ENCODE assay signal across 10 cellular contexts in the genomic region with DNA sequence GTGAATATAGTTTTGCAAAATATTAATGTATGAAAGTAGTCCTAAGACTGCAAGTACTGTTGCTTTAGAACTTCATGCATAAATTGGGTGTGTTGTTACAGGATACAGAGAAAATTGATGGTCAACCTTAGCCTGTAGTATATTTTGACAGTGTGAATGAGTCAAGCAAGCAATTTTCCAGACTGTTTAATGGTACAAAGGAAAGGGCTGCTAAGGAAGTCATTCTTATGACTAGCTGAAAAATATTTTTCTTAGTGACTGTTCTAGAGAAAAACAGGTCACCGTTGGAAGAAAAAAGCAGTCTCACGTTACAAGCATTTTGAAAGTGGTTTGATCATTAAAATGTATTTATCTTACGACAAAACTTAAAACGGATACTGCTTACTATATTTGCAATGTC. TPM values are rescaled to one million over a fixed set of nuclear protein-coding genes. Genes with fewer than 3 reads are reported as not detected.
A peak's percentile ranks its signal among the peaks of the same experiment; 100 is the strongest.
DNase-seq lines count a peak whose midpoint lies in the region; ATAC-seq and TF ChIP-seq lines count a peak whose summit lies in the region.
"Had no signal": no experiment of that assay in that cellular context is flagged by ENCODE, and none has a peak within 500 bp of the region (broad histone marks: within the 10 kb centered on the region; RNA-seq: fewer than 3 reads in every experiment).

No MANE protein-coding gene starts in this region.

- no peak for TF ChIP-seq EP300 in transverse colon (IDR thresholded peaks at IDR 0.05; ENCODE audit: low read depth)

- H3K79me2 ChIP-seq in GM23338 (replicated peaks; ENCODE audit: insufficient read depth) = peaks cover 60% of the 10 kb centered on the region

- DNase-seq in heart left ventricle = no peak
- no peak for DNase-seq in left ventricle myocardium superior
- no peak for DNase-seq in ascending aorta (ENCODE audit: low spot score in 2 of 2)
- DNase-seq in iris pigment epithelial cell (ENCODE audit: low read depth) = peak; percentile 77
- no peak for DNase-seq in transverse colon
- no peak for DNase-seq in GM23338 (ENCODE audit: low spot score)
- no peak for DNase-seq in NCI-H82 treated with DMSO at 0.1 percent for 48 hours (lab: John Stamatoyannopoulos, UW; ENCODE audit: unreplicated experiment)
- DNase-seq in stimulated activated naive CD4-positive, alpha-beta T cell treated with Interleukin-2 at 50 U/mL for 16 hours (lab: John Stamatoyannopoulos, UW) = no peak
- DNase-seq: BE2C, NCI-H1694 had no signal

- H3K4me1 Mint-ChIP-seq in GM23338 = peaks cover 31% of the 10 kb centered on the region

- peak overlapping the region in 11 of 12 donors; percentile 8 to 78 (median 35) for H3K27ac ChIP-seq in heart left ventricle
- H3K27ac ChIP-seq in ascending aorta = peak overlapping the region; percentile 78 to 81
- peak overlapping the region; percentile 37 to 69 (median 59) for H3K27ac ChIP-seq in transverse colon
- no peak overlapping the region for H3K27ac ChIP-seq in GM23338 (ENCODE audit: low read depth)

- H3K4me3 ChIP-seq in heart left ventricle (no peak overlapping the region), ascending aorta (peak overlapping the region; percentile 8 to 28), transverse colon (no peak overlapping the region), GM23338 (no peak overlapping the region)

- no peaks in the 10 kb centered on the region for H3K36me3 ChIP-seq in heart left ventricle
- no peaks in the 10 kb centered on the region for H3K36me3 ChIP-seq in ascending aorta
- no peaks in the 10 kb centered on the region for H3K36me3 ChIP-seq in transverse colon
- H3K36me3 ChIP-seq in GM23338 (ENCODE audit: insufficient read depth) = no peaks in the 10 kb centered on the region
- H3K36me3 ChIP-seq: BE2C had no signal

- ATAC-seq in heart left ventricle = peak in 2 of 4 donors; percentile 28 to 52
- no peak for ATAC-seq in left ventricle myocardium superior
- no peak for ATAC-seq in GM23338

- no peaks in the 10 kb centered on the region for H3K9me3 Mint-ChIP-seq in GM23338

- in situ Hi-C loops in transverse colon (cut with MboI; ENCODE audit: low pct_ligation_motif_present in 1 of 4, low pct_unique_long_range_greater_than_20kb in 1 of 4, low sequenced_read_pairs in 3 of 4) = no loop called here

- no peak overlapping the region for H3K4me2 ChIP-seq in GM23338

- H2AFZ ChIP-seq in GM23338 = no peak overlapping the region

- no peaks in the 10 kb centered on the region for H3K27me3 Mint-ChIP-seq in GM23338 (ENCODE audit: insufficient read depth, low read depth, poor library complexity)

- H3K4me1 ChIP-seq in heart left ventricle (peaks cover 9 to 98% (median 77%) of the 10 kb centered on the region in 12 donors), ascending aorta (peaks cover 10 to 80% of the 10 kb centered on the region in 2 donors), transverse colon (peaks cover 22 to 80% (median 44%) of the 10 kb centered on the region in 4 donors), GM23338 (ENCODE audit: insufficient read depth) (peaks cover 28% of the 10 kb centered on the region)

- WGBS in heart left ventricle, 4 donors = 31 to 58% (median 47%) methylated on average over 4 of the region's 4 CpGs
- WGBS in transverse colon (ENCODE audit: low coverage in 1 of 2), 2 donors = 61 to 64% methylated on average over 4 of the region's 4 CpGs

- H3K36me3 Mint-ChIP-seq in GM23338 (ENCODE audit: low read depth) = no peaks in the 10 kb centered on the region

- H3K27me3 ChIP-seq in heart left ventricle (no peaks in the 10 kb centered on the region), ascending aorta (no peaks in the 10 kb centered on the region), transverse colon (no peaks in the 10 kb centered on the region), GM23338 (ENCODE audit: insufficient read depth) (no peaks in the 10 kb centered on the region)
- H3K27me3 ChIP-seq: BE2C had no signal

- no peaks in the 10 kb centered on the region; the same call in 1 of the 2 replicates for H4K20me1 ChIP-seq in GM23338 (replicated peaks; ENCODE audit: insufficient read depth)

- H3K4me3 Mint-ChIP-seq in GM23338 = no peak overlapping the region

- no peaks in the 10 kb centered on the region for H3F3A ChIP-seq in GM23338 (replicated peaks; ENCODE audit: low read depth)

- intact Hi-C loops in heart left ventricle (cut with DNase I) (no loop called here), left ventricle myocardium superior (cut with micrococcal nuclease) (no loop called here), ascending aorta (cut with DNase I) (no loop called here), transverse colon (cut with DNase I; ENCODE audit: low total_unique reads) (no loop called here)

- H3K9me3 ChIP-seq in heart left ventricle = no peaks in the 10 kb centered on the region
- H3K9me3 ChIP-seq in ascending aorta = no peaks in the 10 kb centered on the region
- H3K9me3 ChIP-seq in transverse colon = no peaks in the 10 kb centered on the region
- H3K9me3 ChIP-seq: BE2C had no signal

- no peaks in the 10 kb centered on the region for H3K9me2 ChIP-seq in GM23338 (ENCODE audit: insufficient read depth)

- TF ChIP-seq CTCF in heart left ventricle (IDR thresholded peaks at IDR 0.05) (no peak), ascending aorta (IDR thresholded peaks at IDR 0.05) (no peak), transverse colon (IDR thresholded peaks at IDR 0.05) (no peak), GM23338 (conservative IDR thresholded peaks at IDR 0.05; ENCODE audit: low read depth in 2 of 2) (no peak)

- TF ChIP-seq POLR2A in heart left ventricle (IDR thresholded peaks at IDR 0.05) (no peak), transverse colon (IDR thresholded peaks at IDR 0.05) (no peak)

- no peak overlapping the region for H3K27ac Mint-ChIP-seq in GM23338

TF ChIP-seq in GM23338, 12 proteins besides CTCF, POLR2A, EP300 and RAD21 (continues in another document):
- TF ChIP-seq JUNB (IDR thresholded peaks at IDR 0.05; ENCODE audit: unreplicated experiment) (no peak), STAT1 (IDR thresholded peaks at IDR 0.05; ENCODE audit: unreplicated experiment) (no peak), CREB1 (CRISPR knock-in tag; IDR thresholded peaks at IDR 0.05; ENCODE audit: low read depth) (no peak), EZH2phosphoT487 (IDR thresholded peaks at IDR 0.05; ENCODE audit: unreplicated experiment) (no peak), ZNF114 (CRISPR knock-in tag; IDR thresholded peaks at IDR 0.05) (no peak), NANOG (IDR thresholded peaks at IDR 0.05; ENCODE audit: borderline replicate concordance) (no peak), POLR2AphosphoS5 (IDR thresholded peaks at IDR 0.05; ENCODE audit: low read depth) (no peak), EZH2 (IDR thresholded peaks at IDR 0.05; ENCODE audit: low read depth, unreplicated experiment) (no peak), ZNF331 (CRISPR knock-in tag; IDR thresholded peaks at IDR 0.05; ENCODE audit: low read depth) (no peak)
- TF ChIP-seq, protein P1, sequence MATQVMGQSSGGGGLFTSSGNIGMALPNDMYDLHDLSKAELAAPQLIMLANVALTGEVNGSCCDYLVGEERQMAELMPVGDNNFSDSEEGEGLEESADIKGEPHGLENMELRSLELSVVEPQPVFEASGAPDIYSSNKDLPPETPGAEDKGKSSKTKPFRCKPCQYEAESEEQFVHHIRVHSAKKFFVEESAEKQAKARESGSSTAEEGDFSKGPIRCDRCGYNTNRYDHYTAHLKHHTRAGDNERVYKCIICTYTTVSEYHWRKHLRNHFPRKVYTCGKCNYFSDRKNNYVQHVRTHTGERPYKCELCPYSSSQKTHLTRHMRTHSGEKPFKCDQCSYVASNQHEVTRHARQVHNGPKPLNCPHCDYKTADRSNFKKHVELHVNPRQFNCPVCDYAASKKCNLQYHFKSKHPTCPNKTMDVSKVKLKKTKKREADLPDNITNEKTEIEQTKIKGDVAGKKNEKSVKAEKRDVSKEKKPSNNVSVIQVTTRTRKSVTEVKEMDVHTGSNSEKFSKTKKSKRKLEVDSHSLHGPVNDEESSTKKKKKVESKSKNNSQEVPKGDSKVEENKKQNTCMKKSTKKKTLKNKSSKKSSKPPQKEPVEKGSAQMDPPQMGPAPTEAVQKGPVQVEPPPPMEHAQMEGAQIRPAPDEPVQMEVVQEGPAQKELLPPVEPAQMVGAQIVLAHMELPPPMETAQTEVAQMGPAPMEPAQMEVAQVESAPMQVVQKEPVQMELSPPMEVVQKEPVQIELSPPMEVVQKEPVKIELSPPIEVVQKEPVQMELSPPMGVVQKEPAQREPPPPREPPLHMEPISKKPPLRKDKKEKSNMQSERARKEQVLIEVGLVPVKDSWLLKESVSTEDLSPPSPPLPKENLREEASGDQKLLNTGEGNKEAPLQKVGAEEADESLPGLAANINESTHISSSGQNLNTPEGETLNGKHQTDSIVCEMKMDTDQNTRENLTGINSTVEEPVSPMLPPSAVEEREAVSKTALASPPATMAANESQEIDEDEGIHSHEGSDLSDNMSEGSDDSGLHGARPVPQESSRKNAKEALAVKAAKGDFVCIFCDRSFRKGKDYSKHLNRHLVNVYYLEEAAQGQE (IDR thresholded peaks at IDR 0.05; ENCODE audit: unreplicated experiment) = no peak
- TF ChIP-seq, protein P2, sequence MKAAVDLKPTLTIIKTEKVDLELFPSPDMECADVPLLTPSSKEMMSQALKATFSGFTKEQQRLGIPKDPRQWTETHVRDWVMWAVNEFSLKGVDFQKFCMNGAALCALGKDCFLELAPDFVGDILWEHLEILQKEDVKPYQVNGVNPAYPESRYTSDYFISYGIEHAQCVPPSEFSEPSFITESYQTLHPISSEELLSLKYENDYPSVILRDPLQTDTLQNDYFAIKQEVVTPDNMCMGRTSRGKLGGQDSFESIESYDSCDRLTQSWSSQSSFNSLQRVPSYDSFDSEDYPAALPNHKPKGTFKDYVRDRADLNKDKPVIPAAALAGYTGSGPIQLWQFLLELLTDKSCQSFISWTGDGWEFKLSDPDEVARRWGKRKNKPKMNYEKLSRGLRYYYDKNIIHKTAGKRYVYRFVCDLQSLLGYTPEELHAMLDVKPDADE (IDR thresholded peaks at IDR 0.05) = no peak

RNA-seq across cellular contexts. Expression of a gene that starts 49.2 kb away (rescaled TPM):
- total RNA-seq in heart left ventricle (100 to 1,000 TPM; 156 to 416 (median 193) TPM), left ventricle myocardium superior (172 TPM), ascending aorta (350 TPM), transverse colon (100 to 1,000 TPM; 232 to 658 (median 509) TPM)
- polyA plus RNA-seq in heart left ventricle (10 to 100 TPM; 46.8 to 64.7 TPM), GM23338 (2016; fragmentation: Nextera tagmentation; extraction: Ambion mirVana) (8.4 and 9.4 TPM in 2 replicates)
- total RNA-seq in GM23338 (2014; rRNA removed; shearing (Covaris generic)) = 15.7 and 23.2 TPM in 2 replicates

Comparison
In these comparisons a context has a peak if more than half of its experiments do, and no peak if none do; other contexts are left out.
1. H3K4me3 ChIP-seq: peak in ascending aorta (2 of 2); none in heart left ventricle (0 of 12), transverse colon (0 of 4) and GM23338 (single experiment).